13 cellular contexts compared by ENCODE assay signal in the genomic region with DNA sequence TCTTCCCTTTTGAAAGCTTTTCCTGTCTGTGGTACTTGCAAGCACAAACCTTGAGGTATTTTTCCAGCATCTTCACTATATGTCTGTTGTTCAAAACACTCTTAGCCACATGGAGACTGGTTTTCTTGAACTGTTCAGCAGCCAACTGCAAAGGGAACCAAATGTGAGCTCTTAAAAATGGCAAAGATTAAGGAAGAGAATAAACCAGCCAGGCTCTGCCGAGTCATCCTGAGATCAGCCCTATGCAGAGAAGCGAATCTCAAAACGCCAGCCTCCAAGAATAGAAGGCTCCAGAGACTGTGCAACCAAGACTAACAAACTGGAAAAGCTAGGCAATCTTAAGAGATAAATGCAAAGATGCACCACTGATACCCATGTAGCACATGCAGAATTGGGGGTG. TPM values are rescaled to one million over a fixed set of nuclear protein-coding genes. Genes with fewer than 3 reads are reported as not detected.
A peak's percentile ranks its signal among the peaks of the same experiment; 100 is the strongest.
DNase-seq lines count a peak whose midpoint lies in the region; ATAC-seq lines count a peak whose summit lies in the region.
"Had no signal": no experiment of that assay in that cellular context is flagged by ENCODE, and none has a peak within 500 bp of the region (broad histone marks: within the 10 kb centered on the region; RNA-seq: fewer than 3 reads in every experiment).

No MANE protein-coding gene starts in this region.

- H3K4me3 Mint-ChIP-seq in activated CD8-positive, alpha-beta memory T cell treated with anti-CD3 and anti-CD28 coated beads, Interleukin-2, amount 10 ng/mL, durations not matched to agents 7 days and 5 days, result no peak overlapping the region
- H3K4me3 Mint-ChIP-seq in activated CD8-positive, alpha-beta T cell treated with anti-CD3 and anti-CD28 coated beads, Interleukin-2, amount 10 ng/mL, durations not matched to agents 7 days and 5 days, result no peak overlapping the region
- no peak overlapping the region for H3K4me3 Mint-ChIP-seq in immature natural killer cell

- no peaks in the 10 kb centered on the region for H3K27me3 ChIP-seq in SJCRH30
- H3K27me3 ChIP-seq: esophagus muscularis mucosa, MG63 had no signal

- H3K9me3 Mint-ChIP-seq in activated CD8-positive, alpha-beta memory T cell treated with anti-CD3 and anti-CD28 coated beads, Interleukin-2, amount 10 ng/mL, durations not matched to agents 7 days and 5 days (ENCODE audit: low read depth), result no peaks in the 10 kb centered on the region
- H3K9me3 Mint-ChIP-seq in activated CD8-positive, alpha-beta T cell treated with anti-CD3 and anti-CD28 coated beads, Interleukin-2, amount 10 ng/mL, durations not matched to agents 7 days and 5 days (ENCODE audit: insufficient read depth), result no peaks in the 10 kb centered on the region
- no peaks in the 10 kb centered on the region for H3K9me3 Mint-ChIP-seq in immature natural killer cell

- peaks cover 25% of the 10 kb centered on the region for H3K4me1 Mint-ChIP-seq in activated CD8-positive, alpha-beta memory T cell treated with anti-CD3 and anti-CD28 coated beads, Interleukin-2, amount 10 ng/mL, durations not matched to agents 7 days and 5 days
- H3K4me1 Mint-ChIP-seq in activated CD8-positive, alpha-beta T cell treated with anti-CD3 and anti-CD28 coated beads, Interleukin-2, amount 10 ng/mL, durations not matched to agents 7 days and 5 days (ENCODE audit: low read depth), result peaks cover 5% of the 10 kb centered on the region
- H3K4me1 Mint-ChIP-seq in immature natural killer cell, result peaks cover 5 to 8% of the 10 kb centered on the region in 2 donors

- H3K36me3 ChIP-seq in SJCRH30, result peaks cover 83% of the 10 kb centered on the region

- H3K27ac ChIP-seq in SJCRH30, result no peak overlapping the region
- H3K27ac ChIP-seq: esophagus muscularis mucosa, prostate gland had no signal

- CTCF ChIA-PET in activated CD8-positive, alpha-beta memory T cell treated with anti-CD3 and anti-CD28 coated beads, Interleukin-2, amount 10 ng/mL, durations not matched to agents 7 days and 5 days (lab: Charles Lee), result interaction anchor here (0.9 to 1.9 kb wide), 4 partner anchors 10 to 197 kb away, joined by 3 to 5 read pairs (median 4); partner anchors contain the start of gene AKAP8
- CTCF ChIA-PET in activated CD8-positive, alpha-beta T cell treated with anti-CD3 and anti-CD28 coated beads, Interleukin-2, amount 10 ng/mL, durations not matched to agents 7 days and 5 days (lab: Charles Lee), result interaction anchor here (0.7 to 2.2 kb wide), 3 partner anchors 60 to 209 kb away, joined by 3 to 7 read pairs (median 3); partner anchors contain the start of gene AKAP8L

- no peaks in the 10 kb centered on the region for H3K4me1 ChIP-seq in SJCRH30
- H3K4me1 ChIP-seq: prostate gland had no signal

- ATAC-seq in activated CD8-positive, alpha-beta memory T cell treated with anti-CD3 and anti-CD28 coated beads, Interleukin-2, amount 10 ng/mL, durations not matched to agents 7 days and 5 days, result no peak
- ATAC-seq in activated CD8-positive, alpha-beta T cell treated with anti-CD3 and anti-CD28 coated beads, Interleukin-2, amount 10 ng/mL, durations not matched to agents 7 days and 5 days, result no peak
- ATAC-seq in GM18870 (IDR thresholded peaks at IDR 0.05; ENCODE audit: unreplicated experiment) (no peak), HG03439 (IDR thresholded peaks at IDR 0.05; ENCODE audit: unreplicated experiment) (no peak)

- H3K4me3 ChIP-seq in SJCRH30, result no peak overlapping the region
- H3K4me3 ChIP-seq: esophagus muscularis mucosa, MG63, prostate gland had no signal

- DNase-seq in activated CD8-positive, alpha-beta memory T cell treated with anti-CD3 and anti-CD28 coated beads, Interleukin-2, amount 10 ng/mL, durations not matched to agents 7 days and 5 days, result no peak
- DNase-seq in activated CD8-positive, alpha-beta memory T cell treated with anti-CD3 and anti-CD28 coated beads, Interleukin-2, amount 50 U/mL, for 48 hours, result no peak
- no peak for DNase-seq in activated CD8-positive, alpha-beta T cell treated with anti-CD3 and anti-CD28 coated beads, Interleukin-2, amount 10 ng/mL, durations not matched to agents 7 days and 5 days
- DNase-seq in immature natural killer cell, result no peak
- DNase-seq in superior temporal gyrus (ENCODE audit: extremely low spot score), result peak; percentile 31
- DNase-seq in SJCRH30, result no peak
- DNase-seq: ACHN, dermis blood vessel endothelial cell, MG63 had no signal

- H3K9me3 ChIP-seq in SJCRH30 (replicated peaks), result no peaks in the 10 kb centered on the region
- H3K9me3 ChIP-seq: esophagus muscularis mucosa, MG63, prostate gland had no signal

- POLR2A ChIA-PET in activated CD8-positive, alpha-beta T cell treated with anti-CD3 and anti-CD28 coated beads, Interleukin-2, amount 10 ng/mL, durations not matched to agents 7 days and 5 days (lab: Charles Lee), result interaction anchor here (2.3 kb wide), 1 partner anchor 20 kb away, joined by 8 read pairs; no protein-coding TSS in a partner anchor

- H3K27me3 Mint-ChIP-seq in activated CD8-positive, alpha-beta memory T cell treated with anti-CD3 and anti-CD28 coated beads, Interleukin-2, amount 10 ng/mL, durations not matched to agents 7 days and 5 days, result no peaks in the 10 kb centered on the region
- no peaks in the 10 kb centered on the region for H3K27me3 Mint-ChIP-seq in activated CD8-positive, alpha-beta T cell treated with anti-CD3 and anti-CD28 coated beads, Interleukin-2, amount 10 ng/mL, durations not matched to agents 7 days and 5 days (ENCODE audit: low read depth)
- peaks cover 2 to 8% (median 2%) of the 10 kb centered on the region in 3 donors for H3K27me3 Mint-ChIP-seq in immature natural killer cell (ENCODE audit: low read depth in 3 of 3)

- H3K36me3 Mint-ChIP-seq in activated CD8-positive, alpha-beta memory T cell treated with anti-CD3 and anti-CD28 coated beads, Interleukin-2, amount 10 ng/mL, durations not matched to agents 7 days and 5 days, result peaks cover 61% of the 10 kb centered on the region
- H3K36me3 Mint-ChIP-seq in activated CD8-positive, alpha-beta T cell treated with anti-CD3 and anti-CD28 coated beads, Interleukin-2, amount 10 ng/mL, durations not matched to agents 7 days and 5 days (ENCODE audit: low read depth), result peaks cover 67% of the 10 kb centered on the region
- H3K36me3 Mint-ChIP-seq in immature natural killer cell, result peaks cover 9 to 53% (median 42%) of the 10 kb centered on the region in 3 donors

- H3K27ac Mint-ChIP-seq in activated CD8-positive, alpha-beta memory T cell treated with anti-CD3 and anti-CD28 coated beads, Interleukin-2, amount 10 ng/mL, durations not matched to agents 7 days and 5 days, result peak overlapping the region; percentile 31
- H3K27ac Mint-ChIP-seq in activated CD8-positive, alpha-beta T cell treated with anti-CD3 and anti-CD28 coated beads, Interleukin-2, amount 10 ng/mL, durations not matched to agents 7 days and 5 days, result peak overlapping the region; percentile 58
- H3K27ac Mint-ChIP-seq in immature natural killer cell, result peak overlapping the region in 4 of 6 donors; percentile 4 to 75 (median 37)

RNA-seq across cellular contexts. Expression of gene AKAP8, which starts 20.7 kb away (rescaled TPM):
- total RNA-seq in activated CD8-positive, alpha-beta memory T cell treated with anti-CD3 and anti-CD28 coated beads, Interleukin-2, amount 10 ng/mL, durations not matched to agents 7 days and 5 days, result 10 to 100 TPM; 55.6 to 59.0 TPM
- 10 to 100 TPM; 47.4 to 48.0 TPM for total RNA-seq in activated CD8-positive, alpha-beta T cell treated with anti-CD3 and anti-CD28 coated beads, Interleukin-2, amount 10 ng/mL, durations not matched to agents 7 days and 5 days
- 10 to 100 TPM in 2 of 3 donors, 1 to 10 TPM in 1; 7.8 to 21.9 (median 11.1) TPM for polyA plus RNA-seq in immature natural killer cell
- total RNA-seq in SJCRH30 (2014; rRNA removed; shearing (Covaris generic)), result 26.9 and 28.1 TPM in 2 replicates

RNA-seq across cellular contexts. Expression of gene BRD4, which starts 26.6 kb away (rescaled TPM):
- total RNA-seq in activated CD8-positive, alpha-beta memory T cell treated with anti-CD3 and anti-CD28 coated beads, Interleukin-2, amount 10 ng/mL, durations not matched to agents 7 days and 5 days, result 100 to 1,000 TPM; 123 to 125 TPM
- 100 to 1,000 TPM; 102 to 108 TPM for total RNA-seq in activated CD8-positive, alpha-beta T cell treated with anti-CD3 and anti-CD28 coated beads, Interleukin-2, amount 10 ng/mL, durations not matched to agents 7 days and 5 days
- 10 to 100 TPM in 1 of 3 donors, 1 to 10 TPM in 2; 4.3 to 16.7 (median 7.0) TPM for polyA plus RNA-seq in immature natural killer cell
- total RNA-seq in SJCRH30 (2014; rRNA removed; shearing (Covaris generic)), result 48.6 and 50.4 TPM in 2 replicates

RNA-seq across cellular contexts. Expression of gene AKAP8L, which starts 59.9 kb away (rescaled TPM):
- total RNA-seq in activated CD8-positive, alpha-beta memory T cell treated with anti-CD3 and anti-CD28 coated beads, Interleukin-2, amount 10 ng/mL, durations not matched to agents 7 days and 5 days, result 100 to 1,000 TPM; 105 to 116 TPM
- total RNA-seq in activated CD8-positive, alpha-beta T cell treated with anti-CD3 and anti-CD28 coated beads, Interleukin-2, amount 10 ng/mL, durations not matched to agents 7 days and 5 days, result 10 to 100 TPM; 83.8 to 86.7 TPM
- polyA plus RNA-seq in immature natural killer cell, result 10 to 100 TPM; 28.4 to 58.5 (median 29.6) TPM
- total RNA-seq in SJCRH30 (2014; rRNA removed; shearing (Covaris generic)), result 86.0 and 111 TPM in 2 replicates
